8 cellular contexts compared by ENCODE assay signal in genomic region chr13:108215428-108215827, GRCh38. TPM values are rescaled to one million over a fixed set of nuclear protein-coding genes. Genes with fewer than 3 reads are reported as not detected.
DNase-seq lines count a peak whose midpoint lies in the region; ATAC-seq and TF ChIP-seq lines count a peak whose summit lies in the region.

LIG4 (minus strand) TSS chr13:108215536; CDS start chr13:108211268, 4,268 bp downstream.

- H3F3A ChIP-seq in SK-N-SH (replicated peaks; ENCODE audit: insufficient read depth): peaks cover 10% of the 10 kb centered on the region

- H4K20me1 ChIP-seq in SK-N-SH (ENCODE audit: insufficient read depth) (peaks cover 12% of the 10 kb centered on the region), osteoblast (ENCODE audit: insufficient read depth, low read length) (no peaks in the 10 kb centered on the region)

- H3K9me3 ChIP-seq in SK-N-SH (no peaks in the 10 kb centered on the region), osteoblast (ENCODE audit: low read depth, low read length) (no peaks in the 10 kb centered on the region), testis (no peaks in the 10 kb centered on the region)

- 5% methylated on average over 8 of the region's 26 CpGs for WGBS in SK-N-SH (ENCODE audit: low lambda C conversion rate)
- WGBS in testis, 2 donors: 0% methylated on average over 3 to 14 of the region's 26 CpGs

- H3K4me2 ChIP-seq in SK-N-SH (peak within 1 kb of the TSS; percentile 88), osteoblast (ENCODE audit: insufficient read depth, low read length) (peak within 1 kb of the TSS; percentile 98)

- POLR2A ChIA-PET in SK-N-SH (lab: Yijun Ruan, JAX): interaction anchor here (0.7 kb wide), 1 partner anchor 11 kb away, joined by 4 read pairs; no protein-coding TSS in a partner anchor

- peaks cover 21% of the 10 kb centered on the region in 2 donors for H3K36me3 Mint-ChIP-seq in activated naive CD4-positive, alpha-beta T cell treated with anti-CD3 and anti-CD28 coated beads, Interleukin-2, amount 50 U/mL, for 72 hours
- H3K36me3 Mint-ChIP-seq in glutamatergic neuron (ENCODE audit: unreplicated experiment): no peaks in the 10 kb centered on the region

- ATAC-seq in HG02588 (IDR thresholded peaks at IDR 0.05; ENCODE audit: unreplicated experiment): peak; percentile 69
- peak; percentile 74 to 81 for ATAC-seq in activated naive CD4-positive, alpha-beta T cell treated with anti-CD3 and anti-CD28 coated beads, Interleukin-2, amount 50 U/mL, for 72 hours

- TF ChIP-seq POLR2A in testis (IDR thresholded peaks at IDR 0.05): no peak

- DNase-seq in NCI-H1092 (lab: John Stamatoyannopoulos, UW): peak; percentile 97
- DNase-seq in SK-N-SH: peak; percentile 97
- peak; percentile 81 to 89 for DNase-seq in activated naive CD4-positive, alpha-beta T cell treated with anti-CD3 and anti-CD28 coated beads, Interleukin-2, amount 50 U/mL, for 72 hours (ENCODE audit: low spot score in 2 of 2)
- peak; percentile 98 for DNase-seq in glutamatergic neuron
- peak; percentile 99 for DNase-seq in osteoblast (ENCODE audit: insufficient read length, low spot score, missing footprints)
- peak; percentile 91 for DNase-seq in testis

- intact Hi-C loops in testis (cut with DNase I; ENCODE audit: low total_unique reads): no loop called here

- no peak for TF ChIP-seq RAD21 in SK-N-SH (IDR thresholded peaks at IDR 0.05; ENCODE audit: low read length)

- CTCF ChIA-PET in SK-N-SH (lab: Yijun Ruan, JAX): interaction anchor here (1.4 kb wide), 1 partner anchor 10 kb away, joined by 3 read pairs; no protein-coding TSS in a partner anchor

- peak within 1 kb of the TSS; percentile 69 for H3K4me3 ChIP-seq in GM08714 (ENCODE audit: low read length)
- peak within 1 kb of the TSS; percentile 54 to 67 for H3K4me3 ChIP-seq in SK-N-SH (ENCODE audit: low read depth in 2 of 2, low read length in 1 of 2)
- peak within 1 kb of the TSS; percentile 78 for H3K4me3 ChIP-seq in osteoblast (ENCODE audit: insufficient read depth, low read length)
- H3K4me3 ChIP-seq in testis: peak within 1 kb of the TSS; percentile 43 to 49

- H3K27ac Mint-ChIP-seq in activated naive CD4-positive, alpha-beta T cell treated with anti-CD3 and anti-CD28 coated beads, Interleukin-2, amount 50 U/mL, for 72 hours: peak within 1 kb of the TSS; percentile 68 to 72
- peak within 1 kb of the TSS; percentile 84 for H3K27ac Mint-ChIP-seq in glutamatergic neuron (ENCODE audit: unreplicated experiment)

- H3K9me3 Mint-ChIP-seq in activated naive CD4-positive, alpha-beta T cell treated with anti-CD3 and anti-CD28 coated beads, Interleukin-2, amount 50 U/mL, for 72 hours: peaks cover 0 to 4% of the 10 kb centered on the region in 2 donors
- peaks cover 12% of the 10 kb centered on the region for H3K9me3 Mint-ChIP-seq in glutamatergic neuron (ENCODE audit: unreplicated experiment)

- H3K4me1 Mint-ChIP-seq in glutamatergic neuron (ENCODE audit: low read depth, unreplicated experiment): peaks cover 24% of the 10 kb centered on the region

- H3K4me1 ChIP-seq in SK-N-SH (ENCODE audit: control insufficient read depth in 1 of 2, insufficient read depth in 2 of 2, low read depth in 1 of 2, low read length in 1 of 2): peaks cover 19 to 29% of the 10 kb centered on the region in 2 experiments; a peak in 3 of 4 replicates
- H3K4me1 ChIP-seq in osteoblast (ENCODE audit: insufficient read depth, low read length): peaks cover 27% of the 10 kb centered on the region
- H3K4me1 ChIP-seq in testis: peaks cover 13% of the 10 kb centered on the region

- H3K9me2 ChIP-seq in SK-N-SH: no peaks in the 10 kb centered on the region

- H3K36me3 ChIP-seq in SK-N-SH (replicated peaks in 1 of 2; ENCODE audit: control insufficient read depth in 1 of 2, insufficient read depth in 2 of 2, low read length in 1 of 2) (peaks cover 9 to 12% of the 10 kb centered on the region in 2 experiments), osteoblast (ENCODE audit: insufficient read depth, low read length) (no peaks in the 10 kb centered on the region), testis (ENCODE audit: low read depth, missing control alignments) (no peaks in the 10 kb centered on the region)

- no peak for TF ChIP-seq EP300 in SK-N-SH (IDR thresholded peaks at IDR 0.05; ENCODE audit: borderline replicate concordance in 1 of 2, low read depth in 1 of 2, low read length in 1 of 2)

- H3K27me3 ChIP-seq in SK-N-SH (ENCODE audit: insufficient read depth) (no peaks in the 10 kb centered on the region), osteoblast (ENCODE audit: insufficient read depth, low read length) (no peaks in the 10 kb centered on the region), testis (no peaks in the 10 kb centered on the region)

- peaks cover 41% of the 10 kb centered on the region for H3K79me2 ChIP-seq in SK-N-SH (ENCODE audit: insufficient read depth)
- H3K79me2 ChIP-seq in osteoblast (ENCODE audit: insufficient read depth, low read length): peaks cover 44% of the 10 kb centered on the region

- H3K27me3 Mint-ChIP-seq in glutamatergic neuron (ENCODE audit: unreplicated experiment): peaks cover 5% of the 10 kb centered on the region

- peak within 1 kb of the TSS; percentile 46; the same call in 1 of the 2 replicates for H3K9ac ChIP-seq in SK-N-SH

- H3K4me3 Mint-ChIP-seq in glutamatergic neuron (ENCODE audit: unreplicated experiment): peak within 1 kb of the TSS; percentile 94

- no peak for TF ChIP-seq CTCF in SK-N-SH (IDR thresholded peaks at IDR 0.05)
- TF ChIP-seq CTCF in glutamatergic neuron (IDR thresholded peaks at IDR 0.05; ENCODE audit: partially characterized antibody, unreplicated experiment): no peak
- no peak for TF ChIP-seq CTCF in osteoblast (IDR thresholded peaks at IDR 0.05; ENCODE audit: extremely low read depth, low read depth, low read length)
- no peak for TF ChIP-seq CTCF in testis (IDR thresholded peaks at IDR 0.05)

- peak within 1 kb of the TSS; percentile 72 to 89 for H3K27ac ChIP-seq in SK-N-SH (ENCODE audit: low read depth in 2 of 2, low read length in 1 of 2)
- H3K27ac ChIP-seq in osteoblast (ENCODE audit: low read depth, low read length): peak within 1 kb of the TSS; percentile 81
- peak within 1 kb of the TSS; percentile 8 to 72 for H3K27ac ChIP-seq in testis

- peak within 1 kb of the TSS; percentile 98 for H2AFZ ChIP-seq in SK-N-SH (ENCODE audit: low read depth)
- peak within 1 kb of the TSS; percentile 98 for H2AFZ ChIP-seq in osteoblast (ENCODE audit: low read length)

TF ChIP-seq in SK-N-SH, 30 proteins besides CTCF, POLR2A, EP300 and RAD21:
- TF ChIP-seq SIN3A (IDR thresholded peaks at IDR 0.05; ENCODE audit: borderline replicate concordance, low read depth, low read length) (0 out of 2 replicates have a peak, but pooled peaks have one; percentile 39), CHD2 (IDR thresholded peaks at IDR 0.05; ENCODE audit: low read length, partially characterized antibody) (peak; percentile 77), MXI1 (IDR thresholded peaks at IDR 0.05; ENCODE audit: low read depth, low read length) (peak; percentile 85), POLR2AphosphoS5 (IDR thresholded peaks at IDR 0.05; ENCODE audit: low read depth, low read length) (peak; percentile 48; the same call in 1 of the 2 replicates), TAF1 (IDR thresholded peaks at IDR 0.05; ENCODE audit: borderline replicate concordance, low read depth, low read length) (peak; percentile 47; the same call in 1 of the 2 replicates), FOSL2 (IDR thresholded peaks at IDR 0.05; ENCODE audit: borderline replicate concordance, low read depth) (no peak), GABPA (IDR thresholded peaks at IDR 0.05; ENCODE audit: low read depth) (peak; percentile 75), NRF1 (IDR thresholded peaks at IDR 0.05; ENCODE audit: low read depth, low read length) (peak; percentile 96), MEF2A (IDR thresholded peaks at IDR 0.05; ENCODE audit: borderline replicate concordance, low read depth) (no peak), ELF1 (IDR thresholded peaks at IDR 0.05) (peak; percentile 70)
- TF ChIP-seq, protein P1, sequence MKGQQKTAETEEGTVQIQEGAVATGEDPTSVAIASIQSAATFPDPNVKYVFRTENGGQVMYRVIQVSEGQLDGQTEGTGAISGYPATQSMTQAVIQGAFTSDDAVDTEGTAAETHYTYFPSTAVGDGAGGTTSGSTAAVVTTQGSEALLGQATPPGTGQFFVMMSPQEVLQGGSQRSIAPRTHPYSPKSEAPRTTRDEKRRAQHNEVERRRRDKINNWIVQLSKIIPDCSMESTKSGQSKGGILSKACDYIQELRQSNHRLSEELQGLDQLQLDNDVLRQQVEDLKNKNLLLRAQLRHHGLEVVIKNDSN (IDR thresholded peaks at IDR 0.05; ENCODE audit: borderline replicate concordance, low read depth): no peak
- TF ChIP-seq, protein P2, sequence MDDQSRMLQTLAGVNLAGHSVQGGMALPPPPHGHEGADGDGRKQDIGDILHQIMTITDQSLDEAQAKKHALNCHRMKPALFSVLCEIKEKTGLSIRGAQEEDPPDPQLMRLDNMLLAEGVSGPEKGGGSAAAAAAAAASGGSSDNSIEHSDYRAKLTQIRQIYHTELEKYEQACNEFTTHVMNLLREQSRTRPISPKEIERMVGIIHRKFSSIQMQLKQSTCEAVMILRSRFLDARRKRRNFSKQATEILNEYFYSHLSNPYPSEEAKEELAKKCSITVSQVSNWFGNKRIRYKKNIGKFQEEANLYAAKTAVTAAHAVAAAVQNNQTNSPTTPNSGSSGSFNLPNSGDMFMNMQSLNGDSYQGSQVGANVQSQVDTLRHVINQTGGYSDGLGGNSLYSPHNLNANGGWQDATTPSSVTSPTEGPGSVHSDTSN (IDR thresholded peaks at IDR 0.05): peak; percentile 49; the same call in 1 of the 2 replicates
- TF ChIP-seq, protein P3, sequence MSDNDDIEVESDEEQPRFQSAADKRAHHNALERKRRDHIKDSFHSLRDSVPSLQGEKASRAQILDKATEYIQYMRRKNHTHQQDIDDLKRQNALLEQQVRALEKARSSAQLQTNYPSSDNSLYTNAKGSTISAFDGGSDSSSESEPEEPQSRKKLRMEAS (IDR thresholded peaks at IDR 0.05; ENCODE audit: low read depth): peak; percentile 56; the same call in 1 of the 2 replicates
TF ChIP-seq in SK-N-SH: peak in this region for 10.

RNA-seq across cellular contexts. Expression of gene LIG4, which starts in this region (rescaled TPM):
- 3.3 and 4.7 TPM in 2 replicates for polyA plus RNA-seq in SK-N-SH (2012; rRNA removed)
- polyA plus RNA-seq in SK-N-SH (2012; cell fraction: cytosol; rRNA removed): 5.5 and 6.8 TPM in 2 replicates
- 3.6 and 6.9 TPM in 2 replicates for polyA plus RNA-seq in SK-N-SH (2012; cell fraction: nucleus; rRNA removed)
- total RNA-seq in activated naive CD4-positive, alpha-beta T cell treated with anti-CD3 and anti-CD28 coated beads, Interleukin-2, amount 50 U/mL, for 72 hours: 1 to 10 TPM; 4.9 to 10.0 TPM
- 19.8 TPM for total RNA-seq in glutamatergic neuron (ENCODE audit: unreplicated experiment)
- 8.0 and 10.1 TPM in 2 replicates for total RNA-seq in osteoblast
- total RNA-seq in testis: 10 to 100 TPM; 11.0 to 16.3 TPM
- polyA plus RNA-seq in testis (ENCODE audit: insufficient read depth, low read depth, low replicate concordance): 10.1 TPM

Comparison
In these comparisons a context has a peak if more than half of its experiments do, and no peak if none do; other contexts are left out.
1. Peak in every context shown above with its lines: DNase-seq, ATAC-seq, H3K4me3 ChIP-seq and H3K27ac ChIP-seq.